In genomic region chr7:22582860-22583640, GRCh38 we compare ENCODE assay signal across 9 cellular contexts.
DNase-seq lines count a peak whose midpoint lies in the region; ATAC-seq and TF ChIP-seq lines count a peak whose summit lies in the region.
"Had no signal": no experiment of that assay in that cellular context is flagged by ENCODE, and none has a peak within 500 bp of the region (broad histone marks: within the 10 kb centered on the region; RNA-seq: fewer than 3 reads in every experiment).

No MANE protein-coding gene starts in this region.

- peaks cover 36% of the 10 kb centered on the region for H3K4me1 ChIP-seq in PC-3 (ENCODE audit: insufficient read depth, low read length)
- H3K4me1 ChIP-seq in fibroblast of lung (ENCODE audit: control insufficient read depth, extremely low read depth, insufficient read depth, low read length), result peaks cover 7% of the 10 kb centered on the region

- peak; percentile 91 for DNase-seq in ELF-1 (ENCODE audit: low read depth, low spot score)
- peak; percentile 96 for DNase-seq in PC-3
- peak; percentile 71 to 96 for DNase-seq in fibroblast of lung (ENCODE audit: low read depth in 2 of 2)
- DNase-seq in omental fat pad (ENCODE audit: low spot score), result no peak
- no peak for DNase-seq in SHP77 (lab: John Stamatoyannopoulos, UW)
- no peak for DNase-seq in NCI-H510A treated with DMSO at 0.1 percent for 48 hours (lab: John Stamatoyannopoulos, UW)
- DNase-seq: activated naive CD8-positive, alpha-beta T cell treated with anti-CD3 and anti-CD28 coated beads, Interleukin-2, amount 50 U/mL, for 24 hours had no signal

- intact Hi-C loops in PC-3 (cut with micrococcal nuclease), result loop anchor here (2.0 kb wide), 1 partner anchor 144 kb away; the partner anchor contains the start of gene IL6

- H3K9me3 ChIP-seq in PC-3 (ENCODE audit: low read length), result no peaks in the 10 kb centered on the region
- no peaks in the 10 kb centered on the region for H3K9me3 ChIP-seq in fibroblast of lung (ENCODE audit: control insufficient read depth, insufficient read depth, low read depth, low read length)

- H2AFZ ChIP-seq in PC-3 (ENCODE audit: low read length) (no peak overlapping the region), fibroblast of lung (ENCODE audit: low read length) (no peak overlapping the region)

- H3K27me3 ChIP-seq in PC-3 (ENCODE audit: low read length), result no peaks in the 10 kb centered on the region
- no peaks in the 10 kb centered on the region for H3K27me3 ChIP-seq in fibroblast of lung (ENCODE audit: control insufficient read depth, insufficient read depth, low read length)

- peak overlapping the region; percentile 16; the same call in 1 of the 2 replicates for H3K9ac ChIP-seq in PC-3 (ENCODE audit: low read length)
- H3K9ac ChIP-seq in fibroblast of lung (ENCODE audit: insufficient read depth, low read length), result no peak overlapping the region

- H3K27ac ChIP-seq in PC-3 (ENCODE audit: low read length) (peak overlapping the region; percentile 67), fibroblast of lung (ENCODE audit: insufficient read depth, low read length) (no peak overlapping the region)

- ATAC-seq in PC-3, result peak; percentile 90
- ATAC-seq in omental fat pad (ENCODE audit: low FRiP score), result peak; percentile 61
- ATAC-seq in HG03108 (IDR thresholded peaks at IDR 0.05; ENCODE audit: unreplicated experiment), result no peak
- no peak for ATAC-seq in HG02870 (IDR thresholded peaks at IDR 0.05; ENCODE audit: unreplicated experiment)
- ATAC-seq: activated naive CD8-positive, alpha-beta T cell treated with anti-CD3 and anti-CD28 coated beads, Interleukin-2, amount 50 U/mL, for 24 hours had no signal

- TSS peak; percentile 97 for BruUV-seq in PC-3 (replicated peaks; lab: Mats Ljungman, UMichigan)

- H4K20me1 ChIP-seq in PC-3 (ENCODE audit: low read length) (no peaks in the 10 kb centered on the region), fibroblast of lung (ENCODE audit: control insufficient read depth, extremely low read depth, insufficient read depth, low read length) (no peaks in the 10 kb centered on the region)

- peak overlapping the region; percentile 14; the same call in 1 of the 2 replicates for H3K4me2 ChIP-seq in PC-3 (ENCODE audit: low read length)
- H3K4me2 ChIP-seq in fibroblast of lung (ENCODE audit: extremely low read depth, insufficient read depth, low read length), result peak overlapping the region; percentile 8

- TF ChIP-seq CTCF in PC-3 (conservative IDR thresholded peaks at IDR 0.05; ENCODE audit: low read depth, low read length) (no peak), fibroblast of lung (conservative IDR thresholded peaks at IDR 0.05 in 1 of 2, IDR thresholded peaks at IDR 0.05 in 1 of 2; ENCODE audit: low read depth in 1 of 2, low read length in 2 of 2) (no peak), omental fat pad (IDR thresholded peaks at IDR 0.05) (no peak)

- no peaks in the 10 kb centered on the region for H3F3A ChIP-seq in PC-3 (ENCODE audit: low read length, unreplicated experiment)

- POLR2A ChIA-PET in PC-3 (lab: Charles Lee; ENCODE audit: unreplicated experiment), result interaction anchor here (1.0 kb wide), 1 partner anchor 144 kb away, joined by 12 read pairs; the partner anchor contains the start of gene IL6

- H3K4me3 ChIP-seq in PC-3 (ENCODE audit: low read length), result no peak overlapping the region
- no peak overlapping the region for H3K4me3 ChIP-seq in fibroblast of lung (replicated peaks in 1 of 4; ENCODE audit: control extremely low read depth in 1 of 4, insufficient read depth in 1 of 4, low read depth in 3 of 4, low read length in 4 of 4)

- H3K36me3 ChIP-seq in PC-3 (ENCODE audit: low read depth, low read length), result no peaks in the 10 kb centered on the region
- no peaks in the 10 kb centered on the region for H3K36me3 ChIP-seq in fibroblast of lung (ENCODE audit: control insufficient read depth, insufficient read depth, low read length)

- no peaks in the 10 kb centered on the region for H3K79me2 ChIP-seq in PC-3 (ENCODE audit: low read length)
- H3K79me2 ChIP-seq in fibroblast of lung (ENCODE audit: control insufficient read depth, insufficient read depth, low read length), result no peaks in the 10 kb centered on the region

- CTCF ChIA-PET in PC-3 (lab: Charles Lee), result interaction anchor here (0.5 to 1.0 kb wide), 5 partner anchors 10 to 242 kb away, joined by 3 to 6 read pairs (median 3); no protein-coding TSS in a partner anchor

- no peaks in the 10 kb centered on the region for H3K9me2 ChIP-seq in PC-3 (replicated peaks; ENCODE audit: low read length)

Comparison
In these comparisons a context has a peak if more than half of its experiments do, and no peak if none do; other contexts are left out.
1. DNase-seq: peak in ELF-1 (single experiment), PC-3 (single experiment) and fibroblast of lung (2 of 2); none in omental fat pad (single experiment), SHP77 (0 of 2) and NCI-H510A treated with DMSO at 0.1 percent for 48 hours (single experiment).
2. ATAC-seq: peak in PC-3 (single experiment) and omental fat pad (single experiment); none in HG03108 (single experiment) and HG02870 (single experiment).